24 cellular contexts compared by ENCODE assay signal in genomic region chr9:93309889-93310425, GRCh38.
"Had no signal": no experiment of that assay in that cellular context is flagged by ENCODE, and none has a peak within 500 bp of the region (broad histone marks: within the 10 kb centered on the region; RNA-seq: fewer than 3 reads in every experiment).

No MANE protein-coding gene starts in this region.

- H3K4me3 Mint-ChIP-seq: activated CD8-positive, alpha-beta T cell treated with anti-CD3 and anti-CD28 coated beads for 36 hours; dendritic cell treated with granulocyte-macrophage colony-stimulating factor and Interleukin-4, amounts not matched to agents 40 ng/mL and 50 ng/mL, for 4 days; T-cell had no signal

- H3K36me3 Mint-ChIP-seq: naive B cell, T-cell had no signal

- H3K4me1 ChIP-seq: tibial nerve had no signal

- H3K27ac Mint-ChIP-seq: activated CD8-positive, alpha-beta T cell treated with anti-CD3 and anti-CD28 coated beads for 36 hours; activated T-helper 2 cell treated with anti-CD3 and anti-CD28 coated beads, Interferon-gamma antibody, Interleukin-2, Interleukin-4, amounts not matched to agents 10 μg/mL and 5 μg/mL and 100 μg/mL, durations not matched to agents 14 hours and 24 hours and 36 hours; dendritic cell treated with granulocyte-macrophage colony-stimulating factor and Interleukin-4, amounts not matched to agents 40 ng/mL and 50 ng/mL, for 4 days; naive B cell; T-cell had no signal

- H3K9me3 Mint-ChIP-seq: activated CD8-positive, alpha-beta T cell treated with anti-CD3 and anti-CD28 coated beads for 36 hours; activated T-helper 2 cell treated with anti-CD3 and anti-CD28 coated beads, Interferon-gamma antibody, Interleukin-2, Interleukin-4, amounts not matched to agents 10 μg/mL and 5 μg/mL and 100 μg/mL, durations not matched to agents 14 hours and 24 hours and 36 hours; dendritic cell treated with granulocyte-macrophage colony-stimulating factor and Interleukin-4, amounts not matched to agents 40 ng/mL and 50 ng/mL, for 4 days; naive B cell; T-cell had no signal

- H3K27ac ChIP-seq: heart right ventricle, lower lobe of right lung, sigmoid colon, suprapubic skin, tibial nerve, WERI-Rb-1 had no signal

- H3K4me3 ChIP-seq: heart right ventricle, lower lobe of right lung, sigmoid colon, suprapubic skin, tibial nerve had no signal

- DNase-seq: activated CD8-positive, alpha-beta T cell treated with anti-CD3 and anti-CD28 coated beads for 36 hours; activated naive CD4-positive, alpha-beta T cell treated with Interleukin-2 at 50 U/mL for 16 hours; activated T-cell treated with anti-CD3 and anti-CD28 coated beads, Interleukin-2, amount 50 U/mL, for 1 hour; amygdala; effector CD8-positive, alpha-beta T cell; erythroblast; foreskin fibroblast; heart right ventricle; kidney; lower lobe of right lung; mesendoderm; naive B cell; nucleus accumbens; retina; sigmoid colon; stimulated activated CD4-positive, alpha-beta T cell treated with anti-CD3 and anti-CD28 coated beads, Interleukin-4, amount 100 ng/mL, for 1 hour; stimulated activated naive CD8-positive, alpha-beta T cell treated with anti-CD3 and anti-CD28 coated beads, Interleukin-15, Interleukin-2, amounts not matched to agents 100 U/mL and 50 U/mL, for 24 hours; T-cell; WERI-Rb-1 had no signal

- H3K9me3 ChIP-seq: heart right ventricle, lower lobe of right lung, sigmoid colon, suprapubic skin, tibial nerve had no signal

- ATAC-seq: activated CD8-positive, alpha-beta T cell treated with anti-CD3 and anti-CD28 coated beads for 36 hours; heart right ventricle; left lobe of liver; lower lobe of right lung; stimulated activated naive CD8-positive, alpha-beta T cell treated with anti-CD3 and anti-CD28 coated beads, Interleukin-15, Interleukin-2, amounts not matched to agents 100 U/mL and 50 U/mL, for 24 hours; T-cell had no signal

- H3K36me3 ChIP-seq: lower lobe of right lung, tibial nerve, WERI-Rb-1 had no signal

- H3K27me3 ChIP-seq: heart right ventricle, sigmoid colon, suprapubic skin, tibial nerve had no signal
